In the genomic region with DNA sequence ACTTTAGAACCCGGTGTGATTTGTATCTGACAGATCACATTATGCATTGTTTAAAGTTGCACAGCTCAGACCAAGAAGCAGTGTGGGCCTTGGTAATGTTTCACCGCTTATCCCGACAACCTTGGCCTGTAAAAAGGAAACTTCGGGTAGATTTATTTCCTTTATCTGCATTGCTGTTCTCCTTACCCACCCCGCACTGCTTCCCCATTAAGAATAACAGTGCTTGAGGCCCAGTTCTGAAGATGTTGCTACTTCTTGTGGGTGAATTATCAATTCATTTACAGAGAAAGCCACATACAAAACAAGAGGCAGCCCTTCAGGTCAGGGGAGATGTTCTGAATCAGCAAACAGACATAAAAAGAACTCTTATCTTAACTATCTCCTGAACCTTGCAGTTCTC, we compare ENCODE assay signal across 8 cellular contexts. TPM values are rescaled to one million over a fixed set of nuclear protein-coding genes. Genes with fewer than 3 reads are reported as not detected.
DNase-seq lines count a peak whose midpoint lies in the region; ATAC-seq, FAIRE-seq and TF ChIP-seq lines count a peak whose summit lies in the region.

No MANE protein-coding gene starts in this region.

- TF ChIP-seq CTCF in GM06990 (IDR thresholded peaks at IDR 0.05; ENCODE audit: insufficient read depth, low read length, poor library complexity, severe bottlenecking) (no peak), activated B cell treated with CpG ODN at 0.5 μM for 24 hours (IDR thresholded peaks at IDR 0.05) (no peak), kidney (IDR thresholded peaks at IDR 0.05; ENCODE audit: borderline replicate concordance, extremely low read depth, insufficient read depth) (no peak), OCI-LY7 (conservative IDR thresholded peaks at IDR 0.05; ENCODE audit: low read length) (no peak), progenitor cell of endocrine pancreas (IDR thresholded peaks at IDR 0.05; ENCODE audit: unreplicated experiment) (no peak)

- H3K4me1 Mint-ChIP-seq in activated B cell treated with CpG ODN at 0.5 μM for 24 hours (peaks cover 90% of the 10 kb centered on the region), progenitor cell of endocrine pancreas (ENCODE audit: low read depth) (peaks cover 34% of the 10 kb centered on the region)
- H3K4me1 Mint-ChIP-seq in naive thymus-derived CD4-positive, alpha-beta T cell: peaks cover 78 to 100% (median 95%) of the 10 kb centered on the region in 7 donors

- intact Hi-C loops in activated B cell treated with CpG ODN at 0.5 μM for 24 hours (cut with micrococcal nuclease) (no loop called here), kidney (cut with DNase I) (no loop called here), OCI-LY7 (cut with micrococcal nuclease; ENCODE audit: unreplicated experiment) (no loop called here)
- intact Hi-C loops in naive thymus-derived CD4-positive, alpha-beta T cell (cut with micrococcal nuclease): loop anchor here (2.0 to 10.0 kb wide), 3 partner anchors 23 to 741 kb away; a partner anchor contains a TSS

- no peaks in the 10 kb centered on the region for H3K9me3 ChIP-seq in naive thymus-derived CD4-positive, alpha-beta T cell (ENCODE audit: control insufficient read depth in 2 of 3, low read length in 3 of 3)
- no peaks in the 10 kb centered on the region for H3K9me3 ChIP-seq in kidney (ENCODE audit: control insufficient read depth in 1 of 2, low read length in 2 of 2)
- no peaks in the 10 kb centered on the region for H3K9me3 ChIP-seq in OCI-LY7 (ENCODE audit: low read length)

- no TSS peak for BruUV-seq in OCI-LY7 (replicated peaks; lab: Mats Ljungman, UMichigan)

- H3K4me3 Mint-ChIP-seq in activated B cell treated with CpG ODN at 0.5 μM for 24 hours: peak overlapping the region; percentile 28
- H3K4me3 Mint-ChIP-seq in naive thymus-derived CD4-positive, alpha-beta T cell: peak overlapping the region; percentile 61 to 100 (median 74)
- H3K4me3 Mint-ChIP-seq in progenitor cell of endocrine pancreas (ENCODE audit: low read depth): no peak overlapping the region

- ATAC-seq in GM21737 (IDR thresholded peaks at IDR 0.05; ENCODE audit: unreplicated experiment): peak; percentile 58
- ATAC-seq in activated B cell treated with CpG ODN at 0.5 μM for 24 hours (ENCODE audit: low read depth): peak; percentile 27
- no peak for ATAC-seq in naive thymus-derived CD4-positive, alpha-beta T cell

- no peak for FAIRE-seq in kidney (lab: Jason Lieb, UNC)

- H3K9me3 Mint-ChIP-seq in activated B cell treated with CpG ODN at 0.5 μM for 24 hours: no peaks in the 10 kb centered on the region
- no peaks in the 10 kb centered on the region for H3K9me3 Mint-ChIP-seq in naive thymus-derived CD4-positive, alpha-beta T cell
- H3K9me3 Mint-ChIP-seq in progenitor cell of endocrine pancreas (ENCODE audit: low read depth): no peaks in the 10 kb centered on the region

- CTCF ChIA-PET in activated B cell treated with CpG ODN at 0.5 μM for 24 hours (lab: Charles Lee) (no interaction called here), OCI-LY7 (lab: Charles Lee; ENCODE audit: unreplicated experiment) (no interaction called here)
- CTCF ChIA-PET in naive thymus-derived CD4-positive, alpha-beta T cell (lab: Charles Lee): no interaction called here

- POLR2A ChIA-PET in activated B cell treated with CpG ODN at 0.5 μM for 24 hours (lab: Charles Lee): interaction anchor here (1.5 to 2.1 kb wide), 2 partner anchors 8 to 30 kb away, joined by 3 to 6 read pairs; a partner anchor contains a TSS
- POLR2A ChIA-PET in naive thymus-derived CD4-positive, alpha-beta T cell (lab: Charles Lee): interaction anchor here (4.6 kb wide), 1 partner anchor 31 kb away, joined by 24 read pairs; no protein-coding TSS in a partner anchor
- POLR2A ChIA-PET in OCI-LY7 (lab: Charles Lee): interaction anchor here (1.2 kb wide), 1 partner anchor 31 kb away, joined by 4 read pairs; no protein-coding TSS in a partner anchor

- H3K27me3 Mint-ChIP-seq in activated B cell treated with CpG ODN at 0.5 μM for 24 hours: no peaks in the 10 kb centered on the region
- no peaks in the 10 kb centered on the region for H3K27me3 Mint-ChIP-seq in naive thymus-derived CD4-positive, alpha-beta T cell
- H3K27me3 Mint-ChIP-seq in progenitor cell of endocrine pancreas: no peaks in the 10 kb centered on the region

- no peak for DNase-seq in GM06990 (ENCODE audit: extremely low read depth, insufficient read length)
- DNase-seq in activated B cell treated with CpG ODN at 0.5 μM for 24 hours: no peak
- DNase-seq in naive thymus-derived CD4-positive, alpha-beta T cell: no peak
- DNase-seq in globus pallidus (ENCODE audit: low spot score): no peak
- DNase-seq in kidney: no peak
- DNase-seq in OCI-LY7 (ENCODE audit: low spot score): no peak
- DNase-seq in progenitor cell of endocrine pancreas (ENCODE audit: low spot score, unreplicated experiment): no peak

- H4K20me1 ChIP-seq in OCI-LY7 (ENCODE audit: insufficient read depth, low read length): peaks cover 26% of the 10 kb centered on the region

- no peak overlapping the region for H3K4me2 ChIP-seq in OCI-LY7 (ENCODE audit: low read length)

- no peak overlapping the region for H3K9ac ChIP-seq in kidney (ENCODE audit: low read length in 2 of 2)

- peaks cover 92 to 93% of the 10 kb centered on the region in 2 donors for H3K4me1 ChIP-seq in naive thymus-derived CD4-positive, alpha-beta T cell (ENCODE audit: control insufficient read depth in 2 of 2, insufficient read depth in 2 of 2, low read length in 2 of 2)
- H3K4me1 ChIP-seq in kidney (ENCODE audit: control insufficient read depth in 1 of 2, insufficient read depth in 1 of 2, low read depth in 1 of 2, low read length in 2 of 2) (peaks cover 32 to 39% of the 10 kb centered on the region in 2 donors), OCI-LY7 (ENCODE audit: insufficient read depth, low read length, poor library complexity, severe bottlenecking) (peaks cover 9% of the 10 kb centered on the region)

- H3K4me3 ChIP-seq in GM06990 (replicated peaks; ENCODE audit: low read depth, low read length) (peak overlapping the region; percentile 21), kidney (ENCODE audit: low read length in 2 of 2) (no peak overlapping the region), OCI-LY7 (ENCODE audit: low read depth, low read length, poor library complexity, severe bottlenecking) (no peak overlapping the region)
- H3K4me3 ChIP-seq in naive thymus-derived CD4-positive, alpha-beta T cell (ENCODE audit: low read length): peak overlapping the region; percentile 37

- H3K27me3 ChIP-seq in GM06990 (replicated peaks; ENCODE audit: control insufficient read depth, insufficient read depth, low read length): no peaks in the 10 kb centered on the region
- H3K27me3 ChIP-seq in naive thymus-derived CD4-positive, alpha-beta T cell (ENCODE audit: control insufficient read depth in 2 of 2, insufficient read depth in 2 of 2, low read length in 2 of 2): no peaks in the 10 kb centered on the region

- H3K79me2 ChIP-seq in OCI-LY7 (ENCODE audit: insufficient read depth, low read depth, low read length): peaks cover 46% of the 10 kb centered on the region; the same call in 1 of the 2 replicates

- no peaks in the 10 kb centered on the region for H3K9me2 ChIP-seq in OCI-LY7 (ENCODE audit: insufficient read depth, low read length)

- H3K36me3 ChIP-seq in GM06990 (ENCODE audit: control insufficient read depth, insufficient read depth, low read length) (peaks cover 2% of the 10 kb centered on the region; the same call in 1 of the 2 replicates), kidney (ENCODE audit: control insufficient read depth in 1 of 2, insufficient read depth in 2 of 2, low read length in 2 of 2) (no peaks in the 10 kb centered on the region), OCI-LY7 (ENCODE audit: insufficient read depth, low read length) (no peaks in the 10 kb centered on the region)
- no peaks in the 10 kb centered on the region for H3K36me3 ChIP-seq in naive thymus-derived CD4-positive, alpha-beta T cell (ENCODE audit: control insufficient read depth in 2 of 3, insufficient read depth in 3 of 3, low read length in 3 of 3)

- H3K27ac ChIP-seq in naive thymus-derived CD4-positive, alpha-beta T cell (ENCODE audit: low read depth, low read length): peak overlapping the region; percentile 14
- H3K27ac ChIP-seq in kidney (ENCODE audit: low read depth in 2 of 2, low read length in 2 of 2): no peak overlapping the region
- H3K27ac ChIP-seq in OCI-LY7 (ENCODE audit: low read depth, low read length, poor library complexity, severe bottlenecking): no peak overlapping the region

- H3K36me3 Mint-ChIP-seq in activated B cell treated with CpG ODN at 0.5 μM for 24 hours (ENCODE audit: low read depth) (peaks cover 12% of the 10 kb centered on the region), progenitor cell of endocrine pancreas (ENCODE audit: insufficient read depth) (no peaks in the 10 kb centered on the region)
- peaks cover 0 to 24% (median 3%) of the 10 kb centered on the region in 5 donors for H3K36me3 Mint-ChIP-seq in naive thymus-derived CD4-positive, alpha-beta T cell

- no peak overlapping the region for H3K27ac Mint-ChIP-seq in activated B cell treated with CpG ODN at 0.5 μM for 24 hours
- peak overlapping the region in 8 of 9 donors; percentile 64 to 92 (median 84) for H3K27ac Mint-ChIP-seq in naive thymus-derived CD4-positive, alpha-beta T cell
- H3K27ac Mint-ChIP-seq in progenitor cell of endocrine pancreas: no peak overlapping the region

- no peak overlapping the region for H2AFZ ChIP-seq in OCI-LY7 (ENCODE audit: low read length)

RNA-seq across cellular contexts. Expression of a gene that starts 8.4 kb away (rescaled TPM):
- 235 and 238 TPM in 2 replicates for total RNA-seq in activated B cell treated with CpG ODN at 0.5 μM for 24 hours
- total RNA-seq in naive thymus-derived CD4-positive, alpha-beta T cell: 100 to 1,000 TPM; 233 to 294 (median 258) TPM
- 10 to 100 TPM; 37.1 to 52.7 TPM for polyA plus RNA-seq in naive thymus-derived CD4-positive, alpha-beta T cell
- 189 TPM for total RNA-seq in kidney
- polyA plus RNA-seq in kidney (ENCODE audit: insufficient read depth, low read depth, low replicate concordance): 54.3 TPM
- total RNA-seq in OCI-LY7 (2014; rRNA removed; shearing (Covaris generic)): 54.8 and 66.6 TPM in 2 replicates
- 80.6 and 92.0 TPM in 2 replicates for total RNA-seq in OCI-LY7 (2022)
- 55.8 and 57.0 TPM in 2 replicates for total RNA-seq in progenitor cell of endocrine pancreas

Comparison
In these comparisons a context has a peak if more than half of its experiments do, and no peak if none do; other contexts are left out.
1. H3K4me3 ChIP-seq: peak in GM06990 (single experiment) and naive thymus-derived CD4-positive, alpha-beta T cell (single experiment); none in kidney (0 of 2) and OCI-LY7 (single experiment).
2. H3K27ac Mint-ChIP-seq: peak in naive thymus-derived CD4-positive, alpha-beta T cell (8 of 9); none in activated B cell treated with CpG ODN at 0.5 μM for 24 hours (single experiment) and progenitor cell of endocrine pancreas (single experiment).
3. intact Hi-C loops: an anchor here in naive thymus-derived CD4-positive, alpha-beta T cell (2.0 to 10.0 kb wide); none called in activated B cell treated with CpG ODN at 0.5 μM for 24 hours, kidney and OCI-LY7.